ENCODE assay signal across 24 cellular contexts in the genomic region with DNA sequence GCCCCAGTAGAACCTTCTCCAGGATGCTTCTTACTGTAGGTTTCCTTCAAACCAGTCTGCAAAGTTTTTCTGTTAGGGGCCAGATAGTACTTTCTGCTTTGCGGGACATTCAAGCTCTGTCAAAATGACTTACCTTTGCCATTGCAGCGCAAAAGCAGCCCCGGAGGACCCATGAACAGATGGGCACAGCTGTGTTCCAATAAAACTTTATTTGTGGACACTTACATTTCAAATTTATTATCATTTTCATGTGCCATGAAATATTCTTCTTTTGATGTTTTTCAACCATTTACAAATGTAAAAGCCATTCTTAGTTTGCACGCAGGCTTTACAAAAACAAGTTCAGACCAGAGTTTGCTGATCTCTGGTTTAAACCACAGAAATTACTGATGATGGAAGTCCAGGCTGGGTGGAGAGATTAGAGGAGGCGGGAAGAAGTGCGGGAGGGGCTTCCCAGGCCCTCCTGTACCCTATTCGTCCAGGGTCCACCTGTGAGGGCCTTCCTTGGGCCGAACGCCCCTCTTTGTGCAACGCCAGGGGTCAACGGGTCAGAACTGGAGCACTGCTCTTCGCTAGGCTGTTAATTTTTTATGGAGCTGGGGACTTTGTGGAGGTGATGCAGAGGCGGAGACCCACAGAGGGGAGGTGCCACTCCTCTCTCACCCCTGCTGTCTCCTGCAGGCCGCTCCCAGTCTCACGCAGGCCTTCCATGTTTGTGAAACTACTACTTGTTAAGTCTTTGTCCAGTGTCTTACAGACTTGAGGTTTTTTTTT. TPM values are rescaled to one million over a fixed set of nuclear protein-coding genes. Genes with fewer than 3 reads are reported as not detected.
A peak's percentile ranks its signal among the peaks of the same experiment; 100 is the strongest.
DNase-seq lines count a peak whose midpoint lies in the region; ATAC-seq, FAIRE-seq and TF ChIP-seq lines count a peak whose summit lies in the region.
"Had no signal": no experiment of that assay in that cellular context is flagged by ENCODE, and none has a peak within 500 bp of the region (broad histone marks: within the 10 kb centered on the region; RNA-seq: fewer than 3 reads in every experiment).

No MANE protein-coding gene starts in this region.

- peaks cover 6 to 35% of the 10 kb centered on the region in 2 experiments; a peak in 3 of 5 replicates for H3K27me3 ChIP-seq in K562 (ENCODE audit: control insufficient read depth in 2 of 2, insufficient read depth in 2 of 2, low read length in 2 of 2)
- peaks cover 5 to 27% of the 10 kb centered on the region in 2 experiments for H3K27me3 ChIP-seq in HepG2 (ENCODE audit: control insufficient read depth in 1 of 2, insufficient read depth in 2 of 2, low read length in 2 of 2)
- peaks cover 8% of the 10 kb centered on the region for H3K27me3 ChIP-seq in osteoblast (ENCODE audit: insufficient read depth, low read length)
- H3K27me3 ChIP-seq in neuronal stem cell (ENCODE audit: control insufficient read depth in 3 of 3, insufficient read depth in 3 of 3, low read depth in 1 of 3, low read length in 3 of 3) = peaks cover 9 to 39% (median 21%) of the 10 kb centered on the region in 3 experiments
- H3K27me3 ChIP-seq: MG63 had no signal

- TF ChIP-seq CTCF in HEK293 (tag by site-specific recombination; IDR thresholded peaks at IDR 0.05) (no peak), K562 (IDR thresholded peaks at IDR 0.05 in 2 of 3, conservative IDR thresholded peaks at IDR 0.05 in 1 of 3; ENCODE audit: insufficient read depth in 2 of 3, low read depth in 1 of 3, low read length in 3 of 3) (no peak), HepG2 (CRISPR knock-in tag; IDR thresholded peaks at IDR 0.05) (no peak), osteoblast (IDR thresholded peaks at IDR 0.05; ENCODE audit: extremely low read depth, low read depth, low read length) (no peak)

- in situ Hi-C loops in K562 (cut with MboI) = no loop called here
- in situ Hi-C loops in HepG2 (cut with HindIII; ENCODE audit: extremely low pct_ligation_motif_present, low pct_unique_long_range_greater_than_20kb) = no loop called here

- DNase-seq in K562 (ENCODE audit: extremely low read depth in 1 of 4, low spot score in 3 of 4) (no peak), HepG2 (ENCODE audit: low spot score) (no peak), osteoblast (ENCODE audit: insufficient read length, low spot score, missing footprints) (peak; percentile 75), neuronal stem cell (ENCODE audit: low spot score) (no peak), SK-N-DZ (ENCODE audit: low spot score) (no peak), NCI-H2029 (lab: John Stamatoyannopoulos, UW) (no peak)
- DNase-seq: AML-193; CD4-positive, alpha-beta T cell; GOT3; KG1; MG63; NCI-H1105 treated with DMSO at 0.1 percent for 48 hours; NCI-H1694; NCI-H2081; NCI-H2227 treated with DMSO at 0.1 percent for 48 hours; NCI-H526 treated with DMSO at 0.1 percent for 48 hours; SHP77 had no signal

- peaks cover 2% of the 10 kb centered on the region for H3K79me1 ChIP-seq in neuronal stem cell (ENCODE audit: low read depth, low read length)

- H2AK5ac ChIP-seq in neuronal stem cell (ENCODE audit: low read depth, low read length) = no peak overlapping the region

- TF ChIP-seq RAD21 in K562 (CRISPR knock-in tag; conservative IDR thresholded peaks at IDR 0.05 in 1 of 2, IDR thresholded peaks at IDR 0.05 in 1 of 2) = no peak
- no peak for TF ChIP-seq RAD21 in HepG2 (CRISPR knock-in tag; IDR thresholded peaks at IDR 0.05)

- no peak overlapping the region for H2BK5ac ChIP-seq in neuronal stem cell (ENCODE audit: low read length)

- H2BK12ac ChIP-seq in neuronal stem cell (ENCODE audit: low read length) = no peak overlapping the region

- intact Hi-C loops in K562 (cut with micrococcal nuclease) = no loop called here
- intact Hi-C loops in HepG2 (cut with micrococcal nuclease; ENCODE audit: unreplicated experiment) = no loop called here

- H3K4me3 ChIP-seq in HEK293 (ENCODE audit: low read depth, low read length) = no peak overlapping the region
- H3K4me3 ChIP-seq in K562 = no peak overlapping the region
- H3K4me3 ChIP-seq in HepG2 (replicated peaks in 1 of 3; ENCODE audit: insufficient read depth in 1 of 3, low read depth in 2 of 3, low read length in 3 of 3) = peak overlapping the region; percentile 8 to 59 (median 45); a peak in 2 of 6 replicates
- no peak overlapping the region for H3K4me3 ChIP-seq in osteoblast (ENCODE audit: insufficient read depth, low read length)
- no peak overlapping the region for H3K4me3 ChIP-seq in neuronal stem cell (ENCODE audit: low read length in 2 of 2)
- H3K4me3 ChIP-seq: A549; BLaER1 treated with 17β-estradiol and CSF1 and Interleukin-3, amounts not matched to agents 10 nM and 100 nM; MG63; PC-9 had no signal

- H3K27ac ChIP-seq in HEK293 (ENCODE audit: extremely low read depth, low read depth, low read length) (no peak overlapping the region), K562 (ENCODE audit: extremely low read depth, low read depth, low read length) (no peak overlapping the region), HepG2 (ENCODE audit: extremely low read length, insufficient read depth, low read length) (no peak overlapping the region), osteoblast (ENCODE audit: low read depth, low read length) (no peak overlapping the region), neuronal stem cell (replicated peaks; ENCODE audit: low read length) (no peak overlapping the region)
- H3K27ac ChIP-seq: A549; BLaER1 treated with 17β-estradiol and CSF1 and Interleukin-3, amounts not matched to agents 10 nM and 100 nM; PC-9 had no signal

- H3K4me1 ChIP-seq in HEK293 (ENCODE audit: control insufficient read depth, insufficient read depth, low read length) = no peaks in the 10 kb centered on the region
- peaks cover 0 to 17% of the 10 kb centered on the region in 2 experiments; a peak in 2 of 5 replicates for H3K4me1 ChIP-seq in K562 (replicated peaks in 1 of 2; ENCODE audit: control insufficient read depth in 2 of 2, insufficient read depth in 2 of 2, low read length in 2 of 2)
- peaks cover 45% of the 10 kb centered on the region for H3K4me1 ChIP-seq in HepG2 (ENCODE audit: insufficient read depth, low read length)
- H3K4me1 ChIP-seq in osteoblast (ENCODE audit: insufficient read depth, low read length) = peaks cover 6% of the 10 kb centered on the region
- peaks cover 0 to 12% of the 10 kb centered on the region in 2 donors for H3K4me1 ChIP-seq in neuronal stem cell (ENCODE audit: control insufficient read depth in 2 of 2, insufficient read depth in 1 of 2, low read depth in 1 of 2, low read length in 2 of 2)

- no peak overlapping the region for H2BK120ac ChIP-seq in neuronal stem cell (ENCODE audit: low read depth, low read length)

- H3K79me2 ChIP-seq in K562 (ENCODE audit: control insufficient read depth, insufficient read depth, low read length) (no peaks in the 10 kb centered on the region), HepG2 (ENCODE audit: insufficient read depth, low read length) (no peaks in the 10 kb centered on the region), osteoblast (ENCODE audit: insufficient read depth, low read length) (no peaks in the 10 kb centered on the region)

- BruUV-seq in K562 (replicated peaks; lab: Mats Ljungman, UMichigan) = no TSS peak
- no TSS peak for BruUV-seq in HepG2 (replicated peaks; lab: Mats Ljungman, UMichigan)

- 4% methylated on average over 15 of the region's 15 CpGs for WGBS in K562 (ENCODE audit: insufficient coverage, low coverage, missing lambda C conversion rate)
- 7% methylated on average over 10 of the region's 15 CpGs for WGBS in HepG2 (ENCODE audit: low lambda C conversion rate)
- WGBS in neuronal stem cell (ENCODE audit: extremely low coverage in 2 of 2, insufficient read length in 2 of 2, insufficient replicate concordance in 1 of 2), 2 donors = no CpG with 5 or more reads among the region's 15 CpGs

- TF ChIP-seq EP300 in K562 (IDR thresholded peaks at IDR 0.05; ENCODE audit: low read length) = no peak
- TF ChIP-seq EP300 in HepG2 (IDR thresholded peaks at IDR 0.05; ENCODE audit: low read depth in 2 of 2, low read length in 2 of 2) = no peak
- no peak for TF ChIP-seq EP300 in HepG2 (CRISPR knock-in tag; IDR thresholded peaks at IDR 0.05; ENCODE audit: borderline replicate concordance)

- H4K8ac ChIP-seq in neuronal stem cell (ENCODE audit: low read depth, low read length) = no peak overlapping the region

- no peak overlapping the region for H3K23ac ChIP-seq in neuronal stem cell (ENCODE audit: low read depth, low read length, poor library complexity)

- no peaks in the 10 kb centered on the region for H3K36me3 ChIP-seq in HEK293 (ENCODE audit: control insufficient read depth in 2 of 2, insufficient read depth in 1 of 2, low read length in 2 of 2)
- H3K36me3 ChIP-seq in K562 (ENCODE audit: control insufficient read depth, insufficient read depth, low read length) = no peaks in the 10 kb centered on the region
- H3K36me3 ChIP-seq in HepG2 (replicated peaks in 1 of 2; ENCODE audit: control insufficient read depth in 1 of 2, insufficient read depth in 2 of 2, low read length in 2 of 2) = no peaks in the 10 kb centered on the region
- H3K36me3 ChIP-seq in osteoblast (ENCODE audit: insufficient read depth, low read length) = no peaks in the 10 kb centered on the region
- no peaks in the 10 kb centered on the region for H3K36me3 ChIP-seq in neuronal stem cell (replicated peaks in 1 of 2; ENCODE audit: control insufficient read depth in 2 of 2, insufficient read depth in 2 of 2, low read length in 2 of 2)
- H3K36me3 ChIP-seq: BLaER1 treated with 17β-estradiol and CSF1 and Interleukin-3, amounts not matched to agents 10 nM and 100 nM; MG63 had no signal

- H3K18ac ChIP-seq in neuronal stem cell (ENCODE audit: low read length) = no peak overlapping the region

- H3K4me2 ChIP-seq in K562 (ENCODE audit: insufficient read depth, low read length) (no peak overlapping the region), HepG2 (ENCODE audit: low read depth, low read length) (peak overlapping the region; percentile 62), osteoblast (ENCODE audit: insufficient read depth, low read length) (no peak overlapping the region), neuronal stem cell (ENCODE audit: insufficient read depth, low read length, poor library complexity, severe bottlenecking) (no peak overlapping the region)
- H3K4me2 ChIP-seq: A549, PC-9 had no signal

- no peak overlapping the region for H3K14ac ChIP-seq in neuronal stem cell (ENCODE audit: low read length)

- H3K9ac ChIP-seq in K562 (ENCODE audit: insufficient read depth in 1 of 2, low read depth in 2 of 2, low read length in 2 of 2) (0 out of 4 replicates have a peak overlapping the region, but pooled peaks of 1 of the 2 experiments have one; percentile 36), HepG2 (ENCODE audit: insufficient read depth, low read depth, low read length) (no peak overlapping the region), neuronal stem cell (ENCODE audit: low read depth, low read length, poor library complexity) (no peak overlapping the region)
- H3K9ac ChIP-seq: BLaER1 treated with 17β-estradiol and CSF1 and Interleukin-3, amounts not matched to agents 10 nM and 100 nM had no signal

- peak; percentile 66 for ATAC-seq in K562
- ATAC-seq in HepG2 = peak; percentile 34
- ATAC-seq: A549 had no signal

- H3K9me3 ChIP-seq in HEK293 (ENCODE audit: control insufficient read depth, insufficient read depth, low read depth, low read length) (no peaks in the 10 kb centered on the region), K562 (replicated peaks; ENCODE audit: control insufficient read depth, insufficient read depth, low read depth, low read length) (no peaks in the 10 kb centered on the region; the same call in 1 of the 2 replicates), HepG2 (ENCODE audit: low read length) (peaks cover 9% of the 10 kb centered on the region; the same call in 1 of the 2 replicates), osteoblast (ENCODE audit: low read depth, low read length) (peaks cover 4% of the 10 kb centered on the region), neuronal stem cell (replicated peaks in 1 of 2; ENCODE audit: control insufficient read depth in 2 of 2, insufficient read depth in 1 of 2, low read depth in 1 of 2, low read length in 2 of 2) (peaks cover 3 to 4% of the 10 kb centered on the region in 2 donors)

- H3K4ac ChIP-seq in neuronal stem cell (ENCODE audit: low read length) = no peak overlapping the region

- H2BK15ac ChIP-seq in neuronal stem cell (ENCODE audit: low read length) = no peak overlapping the region

- TF ChIP-seq POLR2A in K562 (conservative IDR thresholded peaks at IDR 0.05) (no peak), HepG2 (IDR thresholded peaks at IDR 0.05; ENCODE audit: insufficient read depth in 1 of 2, low read depth in 2 of 2, low read length in 2 of 2) (no peak)

- H3K9me1 ChIP-seq in K562 (ENCODE audit: control insufficient read depth, insufficient read depth, low read length) = no peaks in the 10 kb centered on the region

- CTCF ChIA-PET in HEK293 (lab: Yijun Ruan, JAX) = interaction anchor here (0.7 to 1.0 kb wide), 2 partner anchors 10 to 23 kb away, joined by 3 to 5 read pairs; no protein-coding TSS in a partner anchor
- CTCF ChIA-PET in K562 (lab: Yijun Ruan, JAX; ENCODE audit: low intra/inter-chr PET ratio) = no interaction called here
- CTCF ChIA-PET in HepG2 (lab: Yijun Ruan, JAX; ENCODE audit: low intra/inter-chr PET ratio, low total read pairs) = no interaction called here

- no peak overlapping the region for H4K91ac ChIP-seq in neuronal stem cell (ENCODE audit: low read depth, low read length, poor library complexity)

- POLR2A ChIA-PET in HEK293 (lab: Yijun Ruan, JAX) = no interaction called here
- POLR2A ChIA-PET in K562 (lab: Yijun Ruan, JAX) = interaction anchor here (0.7 kb wide), 1 partner anchor 15 kb away, joined by 3 read pairs; no protein-coding TSS in a partner anchor
- POLR2A ChIA-PET in HepG2 (lab: Yijun Ruan, JAX) = no interaction called here

- H2AFZ ChIP-seq in K562 (ENCODE audit: low read depth, low read length) = no peak overlapping the region
- no peak overlapping the region for H2AFZ ChIP-seq in HepG2 (ENCODE audit: low read length)
- H2AFZ ChIP-seq in osteoblast (ENCODE audit: low read length) = no peak overlapping the region
- no peak overlapping the region for H2AFZ ChIP-seq in neuronal stem cell (ENCODE audit: low read length)
- H2AFZ ChIP-seq: PC-9 had no signal

- H4K20me1 ChIP-seq in K562 (replicated peaks; ENCODE audit: control insufficient read depth, insufficient read depth, low read length) (0 out of 2 replicates have a peak, but pooled peaks cover 2% of the 10 kb centered on the region), HepG2 (ENCODE audit: insufficient read depth, low read length) (no peaks in the 10 kb centered on the region), osteoblast (ENCODE audit: insufficient read depth, low read length) (no peaks in the 10 kb centered on the region)
- H4K20me1 ChIP-seq: BLaER1 treated with 17β-estradiol and CSF1 and Interleukin-3, amounts not matched to agents 10 nM and 100 nM had no signal

- no peak for FAIRE-seq in K562 (lab: Jason Lieb, UNC)
- no peak for FAIRE-seq in HepG2 (lab: Jason Lieb, UNC)
- FAIRE-seq: A549, D721Med, GM18507, HTR-8/SVneo had no signal

RNA-seq across cellular contexts. Expression of a gene that starts 7.6 kb away (rescaled TPM):
- 1.7 and 3.4 TPM in 2 replicates for total RNA-seq in K562 (2011; cell fraction: chromatin; rRNA removed; ENCODE audit: low replicate concordance)
- 2.6 and 4.0 TPM in 2 replicates for total RNA-seq in K562 (2011; cell fraction: nucleolus; rRNA removed)
- total RNA-seq in K562 (2011; cell fraction: nucleoplasm; rRNA removed) = 1.6 and 2.4 TPM in 2 replicates
- total RNA-seq in K562 (2014; rRNA removed) (4.6 and 4.8 TPM in 2 replicates), K562 (2014; rRNA removed; fragmentation: Illumina TruSeq; extraction: Trizol) (2.2 and 4.2 TPM in 2 replicates), K562 (2015; rRNA removed; fragmentation: Illumina TruSeq; extraction: Trizol) (1.5 and 1.7 TPM in 2 replicates), K562 (2021) (3.7 TPM in 2 replicates), HepG2 (2016; rRNA removed; fragmentation: Illumina TruSeq; extraction: Trizol) (77.6 and 89.0 TPM in 2 replicates), osteoblast (134 and 195 TPM in 2 replicates)
- polyA plus RNA-seq in K562 (2011; rRNA removed) (2.9 and 4.7 TPM in 2 replicates), K562 (2014; fragmentation: Illumina TruSeq; extraction: Trizol) (5.7 and 5.9 TPM in 2 replicates), K562 (2014; fragmentation: Nextera tagmentation; extraction: Ambion mirVana) (1 to 10 TPM; 1.7 to 3.6 TPM), K562 (2014; rRNA removed) (3.8 and 6.5 TPM in 2 replicates), HepG2 (2011; rRNA removed) (108 and 122 TPM in 2 replicates)
- 3.0 and 5.3 TPM in 2 replicates for polyA plus RNA-seq in K562 (2011; cell fraction: cytosol; rRNA removed)
- 1.8 and 3.1 TPM in 2 replicates for polyA plus RNA-seq in K562 (2011; cell fraction: nucleus; rRNA removed)
- 2.6 and 82.8 TPM in 2 replicates for polyA plus RNA-seq in K562 (2012)
- 1.8 and 4.5 TPM in 2 replicates for polyA minus RNA-seq in K562 (2011; rRNA and poly(A)+ RNA removed)
- polyA minus RNA-seq in K562 (2011; cell fraction: cytosol; rRNA and poly(A)+ RNA removed) = 13.4 and 14.5 TPM in 2 replicates
- polyA minus RNA-seq in K562 (2011; cell fraction: nucleus; rRNA and poly(A)+ RNA removed) = 2.6 and 3.0 TPM in 2 replicates
- total RNA-seq in HepG2 (2016; cell fraction: cytosol; rRNA removed; fragmentation: Illumina TruSeq; extraction: Trizol; ENCODE audit: low read depth) = 56.7 and 64.0 TPM in 2 replicates
- 77.7 and 96.7 TPM in 2 replicates for total RNA-seq in HepG2 (2016; cell fraction: insoluble cytoplasmic fraction; rRNA removed; fragmentation: Illumina TruSeq; extraction: Trizol)
- total RNA-seq in HepG2 (2016; cell fraction: membrane; rRNA removed; fragmentation: Illumina TruSeq; extraction: Trizol) = 80.8 and 82.9 TPM in 2 replicates
- 36.6 and 39.7 TPM in 2 replicates for total RNA-seq in HepG2 (2016; cell fraction: nucleus; rRNA removed; fragmentation: Illumina TruSeq; extraction: Trizol)
- 120 and 164 TPM in 2 replicates for polyA plus RNA-seq in HepG2 (2011; cell fraction: cytosol; rRNA removed)
- 48.7 and 65.0 TPM in 2 replicates for polyA plus RNA-seq in HepG2 (2011; cell fraction: nucleus; rRNA removed)
- 38.4 and 74.9 TPM in 2 replicates for polyA plus RNA-seq in HepG2 (2012)
- polyA plus RNA-seq in HepG2 (2016; cell fraction: cytosol; fragmentation: Illumina TruSeq; extraction: Trizol; ENCODE audit: low read depth) = 90.2 and 91.5 TPM in 2 replicates
- polyA plus RNA-seq in HepG2 (2016; cell fraction: insoluble cytoplasmic fraction; fragmentation: Illumina TruSeq; extraction: Trizol; ENCODE audit: low read depth) = 134 and 144 TPM in 2 replicates
- 100 and 111 TPM in 2 replicates for polyA plus RNA-seq in HepG2 (2016; cell fraction: membrane; fragmentation: Illumina TruSeq; extraction: Trizol; ENCODE audit: low read depth)
- polyA plus RNA-seq in HepG2 (2016; cell fraction: nucleus; fragmentation: Illumina TruSeq; extraction: Trizol; ENCODE audit: insufficient read depth, low read depth) = 76.1 and 84.6 TPM in 2 replicates
- 90.2 and 1,449 TPM in 2 replicates for polyA minus RNA-seq in HepG2 (2011; rRNA and poly(A)+ RNA removed; ENCODE audit: low replicate concordance)
- 49.5 and 53.8 TPM in 2 replicates for polyA minus RNA-seq in HepG2 (2011; cell fraction: cytosol; rRNA and poly(A)+ RNA removed)
- polyA minus RNA-seq in HepG2 (2011; cell fraction: nucleus; rRNA and poly(A)+ RNA removed) = 17.1 and 17.7 TPM in 2 replicates
- polyA plus RNA-seq in neuronal stem cell (2013, experiment 1 of 2) = 19.7 TPM
- polyA plus RNA-seq in neuronal stem cell (2013, experiment 2 of 2) = 19.8 TPM
- 94.1 and 100 TPM in 2 replicates for polyA plus RNA-seq in SK-N-DZ (2014; cell fraction: cytosol; rRNA removed)
- polyA plus RNA-seq in SK-N-DZ (2014; cell fraction: nucleus; rRNA removed) = 50.0 and 51.6 TPM in 2 replicates
- total RNA-seq: CD4-positive, alpha-beta T cell had no signal

Comparison
In these comparisons a context has a peak if more than half of its experiments do, and no peak if none do; other contexts are left out.
1. H3K4me3 ChIP-seq: peak in HepG2 (3 of 3); none in HEK293 (single experiment), K562 (single experiment), osteoblast (single experiment) and neuronal stem cell (0 of 2).
2. RNA of a gene that starts 7.6 kb away (total RNA-seq): 134 to 195 TPM in osteoblast and 36.6 to 96.7 TPM in HepG2; 1.5 to 4.8 TPM in K562; every median in the first group is over 4 times any median in the second.